1 cellular context compared by ENCODE assay signal in the genomic region with DNA sequence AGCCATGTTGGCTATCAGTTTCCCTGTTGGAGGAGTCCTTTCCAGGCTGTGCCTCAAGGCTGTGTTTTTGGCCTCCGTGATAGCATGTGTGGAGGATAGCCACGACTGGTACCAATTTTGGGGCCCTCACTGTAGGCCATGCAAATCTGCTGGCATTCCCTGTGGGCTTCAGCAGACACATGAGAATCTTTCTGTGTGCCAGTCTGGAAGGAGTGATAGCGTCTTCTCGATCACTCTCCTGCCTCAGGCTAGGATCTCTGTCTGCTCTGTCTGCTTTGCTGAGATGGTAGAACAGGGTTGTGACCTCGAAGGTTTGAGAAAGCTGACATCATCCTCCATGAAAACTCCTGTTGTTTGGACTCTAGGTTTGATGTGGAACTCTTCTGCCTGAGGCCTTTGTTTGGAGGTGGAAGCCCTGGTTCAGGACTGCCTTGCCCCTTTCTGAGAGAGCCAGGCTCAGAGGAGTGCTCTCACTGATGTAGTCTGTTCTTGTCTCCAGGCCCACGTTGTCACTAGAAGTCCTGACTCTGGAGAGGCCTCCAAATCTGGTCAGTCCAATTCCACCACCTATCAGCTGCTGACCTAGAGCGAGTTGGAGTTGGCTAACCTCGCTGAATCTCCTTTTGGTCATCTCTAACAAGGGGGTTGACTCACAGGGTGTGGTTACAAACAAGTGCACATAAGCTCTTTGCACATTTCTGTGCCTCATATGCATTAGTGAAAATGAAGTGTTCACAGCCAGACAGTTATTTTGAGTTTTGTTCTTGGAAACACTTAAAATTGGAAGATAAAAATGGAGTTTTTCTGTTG.
A peak's percentile ranks its signal among the peaks of the same experiment; 100 is the strongest.
TF ChIP-seq lines count a peak whose summit lies in the region.

No MANE protein-coding gene starts in this region.

TF ChIP-seq in IMR-90, 13 proteins besides CTCF, POLR2A, EP300 and RAD21:
- TF ChIP-seq CHD1 (IDR thresholded peaks at IDR 0.05; ENCODE audit: low read depth, low read length): no peak
- no peak for TF ChIP-seq MAZ (IDR thresholded peaks at IDR 0.05; ENCODE audit: borderline replicate concordance, low read depth, low read length)
- no peak for TF ChIP-seq SMC3 (IDR thresholded peaks at IDR 0.05; ENCODE audit: low read depth, low read length)
- TF ChIP-seq, protein P1, sequence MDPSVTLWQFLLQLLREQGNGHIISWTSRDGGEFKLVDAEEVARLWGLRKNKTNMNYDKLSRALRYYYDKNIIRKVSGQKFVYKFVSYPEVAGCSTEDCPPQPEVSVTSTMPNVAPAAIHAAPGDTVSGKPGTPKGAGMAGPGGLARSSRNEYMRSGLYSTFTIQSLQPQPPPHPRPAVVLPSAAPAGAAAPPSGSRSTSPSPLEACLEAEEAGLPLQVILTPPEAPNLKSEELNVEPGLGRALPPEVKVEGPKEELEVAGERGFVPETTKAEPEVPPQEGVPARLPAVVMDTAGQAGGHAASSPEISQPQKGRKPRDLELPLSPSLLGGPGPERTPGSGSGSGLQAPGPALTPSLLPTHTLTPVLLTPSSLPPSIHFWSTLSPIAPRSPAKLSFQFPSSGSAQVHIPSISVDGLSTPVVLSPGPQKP (IDR thresholded peaks at IDR 0.05; ENCODE audit: borderline replicate concordance, low read depth, low read length): no peak
- peak; percentile 35; the same call in 1 of the 2 replicates for TF ChIP-seq CEBPB (IDR thresholded peaks at IDR 0.05; ENCODE audit: low read depth, low read length)
